Comparison of ENCODE assay signal across 20 cellular contexts in genomic region chr2:196657332-196657731, GRCh38. TPM values are rescaled to one million over a fixed set of nuclear protein-coding genes. Genes with fewer than 3 reads are reported as not detected.
DNase-seq lines count a peak whose midpoint lies in the region; ATAC-seq, FAIRE-seq and TF ChIP-seq lines count a peak whose summit lies in the region.
"Had no signal": no experiment of that assay in that cellular context is flagged by ENCODE, and none has a peak within 500 bp of the region (broad histone marks: within the 10 kb centered on the region; RNA-seq: fewer than 3 reads in every experiment).

No MANE protein-coding gene starts in this region.

- dilution Hi-C loops in mammary epithelial cell (cut with HindIII; ENCODE audit: low sequenced_read_pairs) = no loop called here

- H3K79me2 ChIP-seq in mammary epithelial cell (ENCODE audit: insufficient read depth, low read length) (peaks cover 17% of the 10 kb centered on the region), H1 (ENCODE audit: control insufficient read depth in 1 of 2, insufficient read depth in 2 of 2, low read length in 2 of 2) (peaks cover 4 to 41% of the 10 kb centered on the region in 2 experiments; a peak in 2 of 4 replicates)

- no peaks in the 10 kb centered on the region for H4K20me1 ChIP-seq in mammary epithelial cell (ENCODE audit: insufficient read depth, low read length)
- no peaks in the 10 kb centered on the region for H4K20me1 ChIP-seq in H1 (replicated peaks in 1 of 2; ENCODE audit: control insufficient read depth in 1 of 2, insufficient read depth in 2 of 2, low read length in 2 of 2)

- H3K9me3 Mint-ChIP-seq in MCF 10A (ENCODE audit: unreplicated experiment) = peaks cover 18% of the 10 kb centered on the region

- intact Hi-C loops in MCF 10A (cut with micrococcal nuclease) (no loop called here), mammary epithelial cell (cut with micrococcal nuclease) (no loop called here), A673 (cut with micrococcal nuclease; ENCODE audit: unreplicated experiment) (no loop called here)

- H2AK5ac ChIP-seq in H1 (ENCODE audit: low read depth, low read length) = no peak overlapping the region

- H3K27ac ChIP-seq in mammary epithelial cell (ENCODE audit: insufficient read depth, low read depth, low read length) (no peak overlapping the region), H1 (ENCODE audit: low read depth, low read length) (no peak overlapping the region), A673 (ENCODE audit: low read depth, low read length, poor library complexity, severe bottlenecking) (no peak overlapping the region)
- H3K27ac ChIP-seq: 22Rv1 had no signal

- POLR2A ChIA-PET in MCF 10A (lab: Yijun Ruan, JAX) = no interaction called here
- POLR2A ChIA-PET in H1 (lab: Charles Lee; ENCODE audit: partially characterized antibody) = interaction anchor here (1.4 kb wide), 1 partner anchor 13 kb away, joined by 4 read pairs; no protein-coding TSS in a partner anchor
- POLR2A ChIA-PET in A673 (lab: Charles Lee; ENCODE audit: low non-redundant PET) = no interaction called here

- H3K18ac ChIP-seq in H1 (ENCODE audit: extremely low read depth, low read length) = no peak overlapping the region

- H3K36me3 ChIP-seq in mammary epithelial cell (ENCODE audit: insufficient read depth, low read length) (no peaks in the 10 kb centered on the region), H1 (ENCODE audit: control insufficient read depth in 2 of 4, insufficient read depth in 4 of 4, low read length in 3 of 4) (peaks cover 2 to 42% (median 21%) of the 10 kb centered on the region in 4 experiments; a peak in 7 of 8 replicates), A673 (ENCODE audit: insufficient read depth, low read length, poor library complexity, severe bottlenecking) (peaks cover 1% of the 10 kb centered on the region)

- TF ChIP-seq CTCF in MCF 10A (IDR thresholded peaks at IDR 0.05; ENCODE audit: unreplicated experiment) = no peak
- no peak for TF ChIP-seq CTCF in mammary epithelial cell (conservative IDR thresholded peaks at IDR 0.05 in 1 of 2, IDR thresholded peaks at IDR 0.05 in 1 of 2; ENCODE audit: extremely low read depth in 1 of 2, insufficient read depth in 1 of 2, low read depth in 1 of 2, low read length in 2 of 2)
- TF ChIP-seq CTCF in H1 (IDR thresholded peaks at IDR 0.05; ENCODE audit: control extremely low read depth in 1 of 3, insufficient read depth in 1 of 3, low read depth in 1 of 3, low read length in 3 of 3) = no peak
- TF ChIP-seq CTCF in A673 (conservative IDR thresholded peaks at IDR 0.05; ENCODE audit: low read depth, low read length) = no peak

- no peak overlapping the region for H3K9ac ChIP-seq in mammary epithelial cell (ENCODE audit: insufficient read depth, low read length)
- no peak overlapping the region for H3K9ac ChIP-seq in H1 (replicated peaks in 1 of 4; ENCODE audit: extremely low read depth in 1 of 4, low read depth in 3 of 4, low read length in 3 of 4)

- peaks cover 3% of the 10 kb centered on the region; the same call in 1 of the 2 replicates for H3K79me1 ChIP-seq in H1 (ENCODE audit: low read depth, low read length)

- H4K91ac ChIP-seq in H1 (replicated peaks; ENCODE audit: insufficient read length, low read length) = no peak overlapping the region

- H2BK5ac ChIP-seq in H1 (ENCODE audit: low read depth, low read length) = no peak overlapping the region

- no peak overlapping the region for H3K23ac ChIP-seq in H1 (ENCODE audit: insufficient read length)

- H3K4me2 ChIP-seq in mammary epithelial cell (ENCODE audit: insufficient read depth, low read depth, low read length) (no peak overlapping the region), H1 (ENCODE audit: insufficient read depth in 1 of 2, low read depth in 2 of 2, low read length in 2 of 2) (no peak overlapping the region)

- no peak for TF ChIP-seq RAD21 in H1 (IDR thresholded peaks at IDR 0.05 in 1 of 2, conservative IDR thresholded peaks at IDR 0.05 in 1 of 2; ENCODE audit: low read depth in 2 of 2, low read length in 2 of 2)

- H3K9me3 ChIP-seq in mammary epithelial cell (replicated peaks; ENCODE audit: insufficient read depth, low read length) (peaks cover 11% of the 10 kb centered on the region), H1 (ENCODE audit: insufficient read depth in 2 of 2, low read depth in 1 of 2, low read length in 1 of 2) (peaks cover 19 to 22% of the 10 kb centered on the region in 2 experiments), A673 (ENCODE audit: low read depth, low read length, poor library complexity, severe bottlenecking) (peaks cover 15% of the 10 kb centered on the region)

- H2BK20ac ChIP-seq in H1 (ENCODE audit: low read length) = no peak overlapping the region

- no peak for ATAC-seq in HG03354 (IDR thresholded peaks at IDR 0.05; ENCODE audit: poor library complexity, severe bottlenecking, unreplicated experiment)

- no peaks in the 10 kb centered on the region for H3K4me1 Mint-ChIP-seq in MCF 10A (ENCODE audit: insufficient read depth, unreplicated experiment)
- H3K4me1 Mint-ChIP-seq: CD4-positive, alpha-beta memory T cell had no signal

- no peaks in the 10 kb centered on the region for H3K36me3 Mint-ChIP-seq in MCF 10A (ENCODE audit: insufficient read depth, unreplicated experiment)

- no peaks in the 10 kb centered on the region for H3K27me3 Mint-ChIP-seq in MCF 10A (ENCODE audit: insufficient read depth, unreplicated experiment)

- H3K4me3 ChIP-seq in mammary epithelial cell (replicated peaks in 1 of 3; ENCODE audit: insufficient read depth in 1 of 3, low read depth in 2 of 3, low read length in 3 of 3) (no peak overlapping the region), H1 (ENCODE audit: extremely low read depth in 1 of 4, insufficient read depth in 2 of 4, low read depth in 3 of 4, low read length in 4 of 4) (no peak overlapping the region), A673 (ENCODE audit: low read depth, low read length, poor library complexity, severe bottlenecking) (no peak overlapping the region)

- H4K5ac ChIP-seq in H1 (ENCODE audit: insufficient read length, low read depth, low read length) = no peak overlapping the region

- H3K27me3 ChIP-seq in mammary epithelial cell (ENCODE audit: insufficient read depth, low read length) = no peaks in the 10 kb centered on the region
- no peaks in the 10 kb centered on the region for H3K27me3 ChIP-seq in H1 (replicated peaks in 1 of 4; ENCODE audit: control insufficient read depth in 3 of 4, extremely low read depth in 1 of 4, insufficient read depth in 3 of 4, low read length in 3 of 4)
- no peaks in the 10 kb centered on the region for H3K27me3 ChIP-seq in A673 (replicated peaks; ENCODE audit: insufficient read depth, low read depth, low read length, poor library complexity)

- TF ChIP-seq EP300 in H1 (IDR thresholded peaks at IDR 0.05; ENCODE audit: borderline replicate concordance in 1 of 2, low read depth in 2 of 2, low read length in 2 of 2) = no peak

- H2AFZ ChIP-seq in mammary epithelial cell (ENCODE audit: low read depth, low read length) (no peak overlapping the region), H1 (ENCODE audit: low read length) (no peak overlapping the region)

- no peak for TF ChIP-seq POLR2A in H1 (IDR thresholded peaks at IDR 0.05; ENCODE audit: control extremely low read depth in 1 of 2, low read depth in 2 of 2, low read length in 2 of 2)

- no peak overlapping the region for H3K56ac ChIP-seq in H1 (replicated peaks; ENCODE audit: insufficient read length, low read depth, low read length)

- CTCF ChIA-PET in MCF 10A (lab: Yijun Ruan, JAX) = no interaction called here
- CTCF ChIA-PET in mammary epithelial cell (lab: Charles Lee; ENCODE audit: low non-redundant PET) = no interaction called here
- CTCF ChIA-PET in H1 (lab: Charles Lee; ENCODE audit: partially characterized antibody) = interaction anchor here (0.7 kb wide), 1 partner anchor 31 kb away, joined by 4 read pairs; no protein-coding TSS in a partner anchor
- CTCF ChIA-PET in A673 (lab: Charles Lee) = no interaction called here

- no peak for DNase-seq in MCF 10A (ENCODE audit: unreplicated experiment)
- no peak for DNase-seq in mammary epithelial cell
- DNase-seq in GM19239 (ENCODE audit: insufficient read length, low spot score) = no peak
- DNase-seq in H1 (ENCODE audit: low read depth in 1 of 2, low spot score in 2 of 2) = no peak
- DNase-seq in A673 (ENCODE audit: low spot score) = no peak
- no peak for DNase-seq in MV-4-11 (lab: John Stamatoyannopoulos, UW)
- DNase-seq: C1 segment of cervical spinal cord; Calu3; CD4-positive, alpha-beta memory T cell; COR-L47; DMS53; DMS79 treated with DMSO at 0.1 percent for 48 hours; GF-D8; GOT3; H7; HCEC 1CT had no signal

- H3K27ac Mint-ChIP-seq in MCF 10A (ENCODE audit: low read depth, unreplicated experiment) = peak overlapping the region; percentile 4
- H3K27ac Mint-ChIP-seq: CD4-positive, alpha-beta memory T cell had no signal

- WGBS in mammary epithelial cell (ENCODE audit: low coverage, missing lambda C conversion rate) = 64% methylated on average over 2 of the region's 2 CpGs
- 89% methylated on average over 2 of the region's 2 CpGs; no CpG with 5 or more reads in 1 of the 2 experiments for WGBS in H1 (ENCODE audit: extremely low coverage in 1 of 2, insufficient coverage in 1 of 2, insufficient read length in 1 of 2, insufficient replicate concordance in 2 of 2, low coverage in 1 of 2, low lambda C conversion rate in 2 of 2, missing lambda C conversion rate in 1 of 2), 2 experiments

- H3K23me2 ChIP-seq in H1 (ENCODE audit: low read depth, low read length) = no peaks in the 10 kb centered on the region

- H2BK12ac ChIP-seq in H1 (ENCODE audit: low read depth, low read length) = no peak overlapping the region

- H2BK120ac ChIP-seq in H1 (replicated peaks; ENCODE audit: low read depth, low read length) = no peak overlapping the region

- no peak overlapping the region for H3K4ac ChIP-seq in H1 (replicated peaks; ENCODE audit: insufficient read length, low read depth, low read length)

- FAIRE-seq in GM19239 (lab: Jason Lieb, UNC) (peak; percentile 70), H1 (lab: Jason Lieb, UNC) (no peak)
- FAIRE-seq: A204.1, GM12891 had no signal

- no peak overlapping the region for H3K14ac ChIP-seq in H1 (ENCODE audit: insufficient read length)

- H3K4me3 Mint-ChIP-seq in MCF 10A (ENCODE audit: unreplicated experiment) = no peak overlapping the region
- H3K4me3 Mint-ChIP-seq: CD4-positive, alpha-beta memory T cell had no signal

- H4K8ac ChIP-seq in H1 (ENCODE audit: extremely low read depth, insufficient read depth, low read length) = no peak overlapping the region

- no TSS peak for BruUV-seq in MCF 10A (replicated peaks; lab: Mats Ljungman, UMichigan)
- no TSS peak for BruUV-seq in mammary epithelial cell (replicated peaks; lab: Mats Ljungman, UMichigan)
- BruUV-seq in A673 (replicated peaks; lab: Mats Ljungman, UMichigan) = no TSS peak

- H2BK15ac ChIP-seq in H1 (ENCODE audit: low read length) = no peak overlapping the region

- in situ Hi-C loops in mammary epithelial cell (cut with MboI; ENCODE audit: low sequenced_read_pairs in 2 of 2) = no loop called here

- H3K4me1 ChIP-seq in mammary epithelial cell (ENCODE audit: insufficient read depth, low read length) (no peaks in the 10 kb centered on the region), H1 (replicated peaks in 1 of 4; ENCODE audit: control insufficient read depth in 3 of 4, insufficient read depth in 4 of 4, low read length in 3 of 4) (no peaks in the 10 kb centered on the region; a peak in 1 of 7 replicates), A673 (ENCODE audit: insufficient read depth, low read length, poor library complexity, severe bottlenecking) (no peaks in the 10 kb centered on the region)

RNA-seq across cellular contexts. Expression of gene CCDC150, which starts 17.8 kb away (rescaled TPM):
- total RNA-seq in MCF 10A (2022) (5.5 and 8.1 TPM in 2 replicates), mammary epithelial cell (1 to 10 TPM; 2.2 to 7.2 TPM), A673 (2021) (28.0 and 38.0 TPM in 2 replicates)
- polyA plus RNA-seq in mammary epithelial cell (1.7 TPM), H1 (2011; rRNA removed) (6.1 and 8.3 TPM in 2 replicates)
- not detected for polyA minus RNA-seq in mammary epithelial cell
- total RNA-seq in H1 (2021; fragmentation: NEBNext Ultra II Directional; extraction: Animal tissue kit (Norgen Biotek cat#: 25700)) = 31.9 and 42.2 TPM in 2 replicates
- polyA plus RNA-seq in H1 (2011; cell fraction: cytosol; rRNA removed) = 15.1 TPM
- polyA plus RNA-seq in H1 (2011; cell fraction: nucleus; rRNA removed) = 26.5 TPM
- 21.8 to 51.1 TPM (median 33.4 TPM) in 4 replicates for polyA plus RNA-seq in H1 (2012, experiment 1 of 2)
- polyA plus RNA-seq in H1 (2012, experiment 2 of 2) = 1.7 TPM
- polyA plus RNA-seq in H1 (2013, experiment 1 of 2) = 44.2 TPM
- polyA plus RNA-seq in H1 (2013, experiment 2 of 2) = 35.5 TPM
- 25.3 and 41.2 TPM in 2 replicates for polyA minus RNA-seq in H1 (2011; rRNA and poly(A)+ RNA removed)
- 19.7 TPM for polyA minus RNA-seq in H1 (2011; cell fraction: cytosol; rRNA and poly(A)+ RNA removed)
- 151 TPM for polyA minus RNA-seq in H1 (2011; cell fraction: nucleus; rRNA and poly(A)+ RNA removed)
- polyA plus RNA-seq: CD4-positive, alpha-beta memory T cell had no signal
